2 cellular contexts compared by ENCODE assay signal in genomic region chr9:130988400-130988747, GRCh38.
TF ChIP-seq lines count a peak whose summit lies in the region.

No MANE protein-coding gene starts in this region.

TF ChIP-seq in HEK293, 187 proteins besides CTCF, POLR2A, EP300 and RAD21:
- TF ChIP-seq REPIN1 (tag by site-specific recombination; IDR thresholded peaks at IDR 0.05; ENCODE audit: low read depth) (no peak), ZNF221 (tag by site-specific recombination; IDR thresholded peaks at IDR 0.05; ENCODE audit: borderline replicate concordance) (no peak), ZFP41 (tag by site-specific recombination; IDR thresholded peaks at IDR 0.05; ENCODE audit: borderline replicate concordance) (no peak), TRIM28 (IDR thresholded peaks at IDR 0.05; ENCODE audit: borderline replicate concordance, low read length) (no peak), ZNF580 (tag by site-specific recombination; IDR thresholded peaks at IDR 0.05) (peak; percentile 60; the same call in 1 of the 2 replicates), ZNF146 (tag by site-specific recombination; IDR thresholded peaks at IDR 0.05) (peak; percentile 99), ZNF121 (tag by site-specific recombination; IDR thresholded peaks at IDR 0.05) (peak; percentile 21; the same call in 1 of the 2 replicates), ZNF791 (tag by site-specific recombination; IDR thresholded peaks at IDR 0.05) (no peak), GLIS1 (tag by site-specific recombination; IDR thresholded peaks at IDR 0.05) (no peak)
- TF ChIP-seq, protein P1, sequence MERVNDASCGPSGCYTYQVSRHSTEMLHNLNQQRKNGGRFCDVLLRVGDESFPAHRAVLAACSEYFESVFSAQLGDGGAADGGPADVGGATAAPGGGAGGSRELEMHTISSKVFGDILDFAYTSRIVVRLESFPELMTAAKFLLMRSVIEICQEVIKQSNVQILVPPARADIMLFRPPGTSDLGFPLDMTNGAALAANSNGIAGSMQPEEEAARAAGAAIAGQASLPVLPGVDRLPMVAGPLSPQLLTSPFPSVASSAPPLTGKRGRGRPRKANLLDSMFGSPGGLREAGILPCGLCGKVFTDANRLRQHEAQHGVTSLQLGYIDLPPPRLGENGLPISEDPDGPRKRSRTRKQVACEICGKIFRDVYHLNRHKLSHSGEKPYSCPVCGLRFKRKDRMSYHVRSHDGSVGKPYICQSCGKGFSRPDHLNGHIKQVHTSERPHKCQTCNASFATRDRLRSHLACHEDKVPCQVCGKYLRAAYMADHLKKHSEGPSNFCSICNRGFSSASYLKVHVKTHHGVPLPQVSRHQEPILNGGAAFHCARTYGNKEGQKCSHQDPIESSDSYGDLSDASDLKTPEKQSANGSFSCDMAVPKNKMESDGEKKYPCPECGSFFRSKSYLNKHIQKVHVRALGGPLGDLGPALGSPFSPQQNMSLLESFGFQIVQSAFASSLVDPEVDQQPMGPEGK (tag by site-specific recombination; IDR thresholded peaks at IDR 0.05), result no peak
- TF ChIP-seq, protein P2, sequence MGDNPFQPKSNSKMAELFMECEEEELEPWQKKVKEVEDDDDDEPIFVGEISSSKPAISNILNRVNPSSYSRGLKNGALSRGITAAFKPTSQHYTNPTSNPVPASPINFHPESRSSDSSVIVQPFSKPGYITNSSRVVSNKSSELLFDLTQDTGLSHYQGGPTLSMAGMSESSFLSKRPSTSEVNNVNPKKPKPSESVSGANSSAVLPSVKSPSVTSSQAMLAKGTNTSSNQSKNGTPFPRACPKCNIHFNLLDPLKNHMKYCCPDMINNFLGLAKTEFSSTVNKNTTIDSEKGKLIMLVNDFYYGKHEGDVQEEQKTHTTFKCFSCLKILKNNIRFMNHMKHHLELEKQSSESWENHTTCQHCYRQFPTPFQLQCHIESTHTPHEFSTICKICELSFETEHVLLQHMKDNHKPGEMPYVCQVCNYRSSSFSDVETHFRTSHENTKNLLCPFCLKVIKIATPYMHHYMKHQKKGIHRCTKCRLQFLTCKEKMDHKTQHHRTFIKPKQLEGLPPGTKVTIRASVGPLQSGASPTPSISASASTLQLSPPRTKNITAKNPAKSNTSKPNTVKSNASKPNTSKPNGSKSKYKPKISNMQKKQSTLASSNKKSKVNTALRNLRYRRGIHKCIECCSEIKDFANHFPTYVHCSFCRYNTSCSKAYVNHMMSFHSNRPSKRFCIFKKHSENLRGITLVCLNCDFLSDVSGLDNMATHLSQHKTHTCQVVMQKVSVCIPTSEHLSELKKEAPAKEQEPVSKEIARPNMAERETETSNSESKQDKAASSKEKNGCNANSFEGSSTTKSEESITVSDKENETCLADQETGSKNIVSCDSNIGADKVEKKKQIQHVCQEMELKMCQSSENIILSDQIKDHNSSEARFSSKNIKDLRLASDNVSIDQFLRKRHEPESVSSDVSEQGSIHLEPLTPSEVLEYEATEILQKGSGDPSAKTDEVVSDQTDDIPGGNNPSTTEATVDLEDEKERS (tag by site-specific recombination; IDR thresholded peaks at IDR 0.05), result peak; percentile 75; the same call in 1 of the 2 replicates

TF ChIP-seq in H1, 55 proteins besides CTCF, POLR2A, EP300 and RAD21:
- 0 out of 2 replicates have a peak, but pooled peaks have one; percentile 27 for TF ChIP-seq KDM1A (IDR thresholded peaks at IDR 0.05; ENCODE audit: borderline replicate concordance, low read length)
- TF ChIP-seq CTBP2 (IDR thresholded peaks at IDR 0.05; ENCODE audit: borderline replicate concordance, insufficient read depth, insufficient read length, low read length), result no peak
